ENCODE assay signal across 13 cellular contexts in the genomic region with DNA sequence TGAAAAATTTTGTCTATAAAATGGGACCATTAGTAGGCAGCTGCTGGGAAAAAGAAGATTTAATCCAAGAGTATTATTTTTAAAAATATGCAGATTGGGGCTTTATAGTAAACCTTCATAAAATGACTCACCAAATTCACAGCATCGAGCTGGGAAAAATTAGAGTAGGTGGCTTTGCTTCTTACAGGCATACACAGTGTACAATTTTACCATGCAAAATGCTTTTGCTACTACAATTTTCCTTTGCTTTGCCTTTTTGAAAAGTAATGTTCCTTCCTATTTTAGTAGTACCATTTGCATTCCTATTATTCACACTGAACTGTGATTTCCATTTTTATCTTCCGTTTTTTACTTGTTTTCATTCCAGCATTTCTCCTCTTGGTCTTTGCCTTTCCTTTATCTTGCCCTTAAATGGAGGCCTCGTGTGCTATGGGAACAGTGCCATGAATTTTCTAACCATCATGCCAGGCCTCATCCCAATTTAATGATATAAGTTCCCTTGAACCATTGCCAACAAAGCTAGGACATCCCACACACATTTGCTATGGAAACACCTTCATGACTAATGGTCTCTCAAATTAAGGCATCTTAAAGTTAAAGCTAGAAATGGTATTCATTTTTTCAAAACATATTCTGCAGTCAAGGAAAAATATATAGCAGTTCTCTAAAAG.
A peak's percentile ranks its signal among the peaks of the same experiment; 100 is the strongest.
DNase-seq lines count a peak whose midpoint lies in the region; ATAC-seq and TF ChIP-seq lines count a peak whose summit lies in the region.
"Had no signal": no experiment of that assay in that cellular context is flagged by ENCODE, and none has a peak within 500 bp of the region (broad histone marks: within the 10 kb centered on the region; RNA-seq: fewer than 3 reads in every experiment).

No MANE protein-coding gene starts in this region.

- H3K9ac ChIP-seq in DND-41 (ENCODE audit: low read depth, low read length): no peak overlapping the region

- no peak overlapping the region for H3K4me2 ChIP-seq in DND-41 (ENCODE audit: insufficient read depth, low read length)

- H2AFZ ChIP-seq in DND-41 (ENCODE audit: low read depth, low read length): no peak overlapping the region

- DNase-seq in DND-41 (no peak), NCI-H226 (peak; percentile 58), chondrocyte (ENCODE audit: low spot score) (no peak), putamen (ENCODE audit: low spot score) (peak; percentile 64), NCI-H2029 treated with DMSO at 0.1 percent for 48 hours (lab: John Stamatoyannopoulos, UW) (no peak)
- DNase-seq in activated CD4-positive, alpha-beta T cell treated with anti-CD3 and anti-CD28 coated beads, Interleukin-2, amount 50 U/mL, for 4 hours: no peak
- DNase-seq: cerebellar nuclear complex, Kasumi-1, midbrain, NCI-H524 treated with DMSO at 0.1 percent for 48 hours had no signal

- ATAC-seq in DND-41 (ENCODE audit: insufficient read depth, low read depth): no peak
- no peak for ATAC-seq in HG03460 (IDR thresholded peaks at IDR 0.05; ENCODE audit: unreplicated experiment)
- no peak for ATAC-seq in HG02973 (IDR thresholded peaks at IDR 0.05; ENCODE audit: unreplicated experiment)

- H3K9me3 ChIP-seq in DND-41 (ENCODE audit: insufficient read depth, low read length, severe bottlenecking): no peaks in the 10 kb centered on the region

- peaks cover 41% of the 10 kb centered on the region for H3K4me1 Mint-ChIP-seq in chondrocyte (ENCODE audit: low read depth)

- H3K36me3 ChIP-seq in DND-41 (ENCODE audit: insufficient read depth, low read length): no peaks in the 10 kb centered on the region

- H3K27ac Mint-ChIP-seq in chondrocyte (ENCODE audit: unreplicated experiment): peak overlapping the region; percentile 46

- H3K9me3 Mint-ChIP-seq in chondrocyte (ENCODE audit: low read depth): no peaks in the 10 kb centered on the region

- TF ChIP-seq CTCF in DND-41 (IDR thresholded peaks at IDR 0.05; ENCODE audit: borderline replicate concordance, extremely low read depth, low read length, poor library complexity, severe bottlenecking) (no peak), chondrocyte (IDR thresholded peaks at IDR 0.05) (no peak)

- H4K20me1 ChIP-seq in DND-41 (ENCODE audit: insufficient read depth, low read length): no peaks in the 10 kb centered on the region

- H3K4me1 ChIP-seq in DND-41 (ENCODE audit: insufficient read depth, low read length): peaks cover 72% of the 10 kb centered on the region

- H3K79me2 ChIP-seq in DND-41 (ENCODE audit: insufficient read depth, low read length): peaks cover 20% of the 10 kb centered on the region

- H3K36me3 Mint-ChIP-seq in chondrocyte (ENCODE audit: low read depth): no peaks in the 10 kb centered on the region

- no peaks in the 10 kb centered on the region for H3K27me3 ChIP-seq in DND-41 (ENCODE audit: insufficient read depth, low read length, poor library complexity)

- no peak overlapping the region for H3K4me3 ChIP-seq in DND-41 (ENCODE audit: low read depth in 1 of 2, low read length in 2 of 2)
- H3K4me3 ChIP-seq: skin epidermis had no signal

- H3K27ac ChIP-seq in DND-41 (ENCODE audit: low read length): peak overlapping the region; percentile 96

- H3K27me3 Mint-ChIP-seq in chondrocyte (ENCODE audit: low read depth): no peaks in the 10 kb centered on the region

- H3K4me3 Mint-ChIP-seq in chondrocyte (ENCODE audit: unreplicated experiment): no peak overlapping the region

Comparison
In these comparisons a context has a peak if more than half of its experiments do, and no peak if none do; other contexts are left out.
1. DNase-seq: peak in NCI-H226 (single experiment) and putamen (single experiment); none in DND-41 (single experiment), chondrocyte (single experiment), NCI-H2029 treated with DMSO at 0.1 percent for 48 hours (single experiment) and activated CD4-positive, alpha-beta T cell treated with anti-CD3 and anti-CD28 coated beads, Interleukin-2, amount 50 U/mL, for 4 hours (0 of 2).